1 cellular context compared by ENCODE assay signal in genomic region chr9:27453860-27454553, GRCh38.
TF ChIP-seq lines count a peak whose summit lies in the region.

No MANE protein-coding gene starts in this region.

TF ChIP-seq in SK-N-SH, 30 proteins besides CTCF, POLR2A, EP300 and RAD21 (continued from another document):
- TF ChIP-seq RXRA (IDR thresholded peaks at IDR 0.05; ENCODE audit: borderline replicate concordance, low read depth), result no peak
- no peak for TF ChIP-seq YY1 (IDR thresholded peaks at IDR 0.05; ENCODE audit: low read depth)
- TF ChIP-seq FOSL2 (IDR thresholded peaks at IDR 0.05; ENCODE audit: borderline replicate concordance, low read depth), result peak; percentile 5; the same call in 1 of the 2 replicates
